In the genomic region with DNA sequence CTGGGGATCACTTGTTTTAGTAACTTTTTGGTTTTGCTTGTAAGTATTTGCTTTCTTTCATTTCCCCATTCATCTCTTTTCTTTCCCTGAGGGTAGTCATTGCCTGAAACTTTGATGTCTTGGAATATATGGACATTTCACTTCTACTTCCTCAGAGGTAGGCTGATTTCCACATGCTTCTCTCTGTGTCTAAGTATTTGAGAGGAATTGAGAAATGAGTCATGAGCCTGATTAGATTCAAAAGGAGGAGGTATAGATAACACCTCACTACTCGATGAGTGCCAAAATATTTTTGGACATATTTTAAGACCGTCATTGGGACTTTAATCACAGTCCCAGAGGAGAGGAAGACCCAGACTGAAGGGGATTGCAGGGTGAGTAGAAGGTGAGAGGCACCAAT, we compare ENCODE assay signal across 17 cellular contexts.
"Had no signal": no experiment of that assay in that cellular context is flagged by ENCODE, and none has a peak within 500 bp of the region (broad histone marks: within the 10 kb centered on the region; RNA-seq: fewer than 3 reads in every experiment).

No MANE protein-coding gene starts in this region.

- H3K27ac ChIP-seq: SJSA1, SK-N-MC had no signal

- H3K36me3 ChIP-seq: SJSA1 had no signal

- H3K27me3 ChIP-seq: SJSA1 had no signal

- DNase-seq: KBM-7; NCI-H1092 treated with DMSO at 0.1 percent for 48 hours; NCI-H1436; NCI-H1694; NCI-H187 treated with DMSO at 0.1 percent for 48 hours; NCI-H2029 treated with DMSO at 0.1 percent for 48 hours; NCI-H2171 treated with DMSO at 0.1 percent for 48 hours; NCI-H510A; NCI-H524 treated with DMSO at 0.1 percent for 48 hours; NCI-H69; NCI-H774; NK-92 treated with Interleukin-12 subunit alpha and Interleukin-12 subunit beta, amount 100 ng/mL, for 24 hours; Right ventricle myocardium superior; RPMI8226; SIG-M5 had no signal

- H3K4me1 ChIP-seq: SJSA1 had no signal

- H3K4me3 ChIP-seq: SJSA1, SK-N-MC had no signal
